In the genomic region with DNA sequence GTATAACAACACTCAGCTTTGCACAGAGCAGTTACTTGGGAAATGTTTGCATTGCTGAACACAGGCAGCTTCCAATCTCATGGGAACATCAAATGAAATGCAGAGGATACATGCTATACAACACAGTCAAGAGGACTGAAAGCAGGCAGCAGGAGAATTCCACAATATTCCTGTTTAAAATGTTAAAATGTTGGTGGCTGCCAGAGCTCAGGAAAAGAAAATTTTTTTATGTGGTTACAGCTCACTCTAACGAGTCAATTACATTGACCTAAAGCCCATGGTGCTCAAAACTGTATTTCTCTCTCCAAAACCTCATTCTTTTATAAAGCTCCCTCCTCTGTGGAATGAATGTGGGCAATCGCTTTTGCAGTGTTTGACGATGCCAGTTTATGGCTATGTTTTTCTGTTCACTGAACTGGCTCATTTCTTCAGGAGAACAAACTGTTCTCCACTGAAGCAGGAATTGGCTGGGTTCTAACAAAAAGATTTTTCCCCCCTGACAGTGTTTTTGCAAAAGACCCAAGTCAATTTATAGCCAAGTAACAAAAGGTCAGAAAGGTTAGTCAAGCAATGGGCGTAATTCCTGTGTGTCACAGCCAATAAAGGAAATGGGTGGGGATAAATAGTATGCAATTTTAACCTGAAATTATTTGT, we compare ENCODE assay signal across 8 cellular contexts.
A peak's percentile ranks its signal among the peaks of the same experiment; 100 is the strongest.
DNase-seq lines count a peak whose midpoint lies in the region; ATAC-seq lines count a peak whose summit lies in the region.

No MANE protein-coding gene starts in this region.

- intact Hi-C loops in sciatic nerve (cut with DNase I): loop anchor here (10.0 kb wide), 1 partner anchor 86 kb away; no protein-coding TSS in a partner anchor

- ATAC-seq in sciatic nerve: peak; percentile 91
- ATAC-seq in HG02571 (IDR thresholded peaks at IDR 0.05; ENCODE audit: unreplicated experiment): no peak
- no peak for ATAC-seq in GM19328 (IDR thresholded peaks at IDR 0.05; ENCODE audit: unreplicated experiment)
- no peak for ATAC-seq in HG03097 (IDR thresholded peaks at IDR 0.05; ENCODE audit: low FRiP score, unreplicated experiment)
- no peak for ATAC-seq in GM19324 (IDR thresholded peaks at IDR 0.05; ENCODE audit: low FRiP score, unreplicated experiment)

- in situ Hi-C loops in G401 (cut with HindIII; ENCODE audit: low sequenced_read_pairs): no loop called here

- DNase-seq in G401 (ENCODE audit: low spot score) (peak; percentile 90), cerebellar cortex (ENCODE audit: low spot score) (peak; percentile 90), kidney tubule cell (ENCODE audit: low spot score) (peak; percentile 31), sciatic nerve (ENCODE audit: low spot score) (no peak)
